Comparison of ENCODE assay signal across 17 cellular contexts in genomic region chr2:58701688-58702301, GRCh38.
DNase-seq lines count a peak whose midpoint lies in the region; ATAC-seq and TF ChIP-seq lines count a peak whose summit lies in the region.
"Had no signal": no experiment of that assay in that cellular context is flagged by ENCODE, and none has a peak within 500 bp of the region (broad histone marks: within the 10 kb centered on the region; RNA-seq: fewer than 3 reads in every experiment).

No MANE protein-coding gene starts in this region.

- no peak overlapping the region for H3K4me3 Mint-ChIP-seq in WTC11
- H3K4me3 Mint-ChIP-seq in activated T-cell treated with anti-CD3 and anti-CD28 coated beads, Interleukin-2, amount 50 U/mL, for 24 hours: no peak overlapping the region
- H3K4me3 Mint-ChIP-seq: activated naive CD8-positive, alpha-beta T cell; central memory CD8-positive, alpha-beta T cell; naive thymus-derived CD8-positive, alpha-beta T cell had no signal

- DNase-seq in CD1c-positive myeloid dendritic cell (ENCODE audit: extremely low spot score) (peak; percentile 71), astrocyte of the cerebellum (ENCODE audit: low read depth) (peak; percentile 5), WTC11 (ENCODE audit: low spot score) (no peak)
- no peak for DNase-seq in activated CD4-positive, CD25-positive, alpha-beta regulatory T cell treated with anti-CD3 and anti-CD28 coated beads, Interleukin-2, amount 50 U/mL, for 72 hours
- DNase-seq in activated naive CD4-positive, alpha-beta T cell treated with anti-CD3 and anti-CD28 coated beads, Interleukin-2, amount 50 U/mL, for 16 hours: no peak
- no peak for DNase-seq in activated T-cell treated with anti-CD3 and anti-CD28 coated beads, Interleukin-2, amount 50 U/mL, for 24 hours
- DNase-seq: activated CD4-positive, CD25-positive, alpha-beta regulatory T cell; activated CD8-positive, alpha-beta memory T cell treated with anti-CD3 and anti-CD28 coated beads, Interleukin-2, amount 50 U/mL, for 4 hours; heart left ventricle; left cardiac atrium; naive thymus-derived CD8-positive, alpha-beta T cell; stimulated activated CD8-positive, alpha-beta memory T cell treated with anti-CD3 and anti-CD28 coated beads, Interleukin-4, amount 100 ng/mL, for 48 hours had no signal

- ATAC-seq in GM19351 (IDR thresholded peaks at IDR 0.05; ENCODE audit: unreplicated experiment): peak; percentile 78
- peak; percentile 63 for ATAC-seq in HG03025 (IDR thresholded peaks at IDR 0.05; ENCODE audit: low FRiP score, unreplicated experiment)
- ATAC-seq in WTC11: no peak
- ATAC-seq: heart left ventricle; left cardiac atrium; naive thymus-derived CD8-positive, alpha-beta T cell had no signal

- POLR2A ChIA-PET in WTC11 (lab: Charles Lee): interaction anchor here (0.6 kb wide), 1 partner anchor 942 kb away, joined by 6 read pairs; no protein-coding TSS in a partner anchor

- H3K9me3 Mint-ChIP-seq in WTC11: no peaks in the 10 kb centered on the region
- H3K9me3 Mint-ChIP-seq in activated T-cell treated with anti-CD3 and anti-CD28 coated beads, Interleukin-2, amount 50 U/mL, for 24 hours: no peaks in the 10 kb centered on the region

- H3K36me3 Mint-ChIP-seq in WTC11: no peaks in the 10 kb centered on the region
- H3K36me3 Mint-ChIP-seq in activated T-cell treated with anti-CD3 and anti-CD28 coated beads, Interleukin-2, amount 50 U/mL, for 24 hours (ENCODE audit: low read depth): no peaks in the 10 kb centered on the region
- H3K36me3 Mint-ChIP-seq: activated naive CD8-positive, alpha-beta T cell; naive thymus-derived CD8-positive, alpha-beta T cell had no signal

- in situ Hi-C loops in astrocyte of the cerebellum (cut with HindIII; ENCODE audit: low sequenced_read_pairs): no loop called here

- H3K4me1 Mint-ChIP-seq in WTC11: peaks cover 11% of the 10 kb centered on the region
- H3K4me1 Mint-ChIP-seq in activated T-cell treated with anti-CD3 and anti-CD28 coated beads, Interleukin-2, amount 50 U/mL, for 24 hours (ENCODE audit: low read depth): no peaks in the 10 kb centered on the region
- H3K4me1 Mint-ChIP-seq: central memory CD8-positive, alpha-beta T cell; naive thymus-derived CD8-positive, alpha-beta T cell had no signal

- H3K27ac Mint-ChIP-seq in WTC11: no peak overlapping the region
- H3K27ac Mint-ChIP-seq in activated T-cell treated with anti-CD3 and anti-CD28 coated beads, Interleukin-2, amount 50 U/mL, for 24 hours: no peak overlapping the region
- H3K27ac Mint-ChIP-seq: activated naive CD8-positive, alpha-beta T cell; naive thymus-derived CD8-positive, alpha-beta T cell had no signal

- CTCF ChIA-PET in WTC11 (lab: Charles Lee): interaction anchor here (1.0 to 1.5 kb wide), 3 partner anchors 9 to 480 kb away, joined by 3 to 4 read pairs (median 3); no protein-coding TSS in a partner anchor

- H3K27me3 Mint-ChIP-seq in WTC11 (ENCODE audit: low read depth): no peaks in the 10 kb centered on the region
- no peaks in the 10 kb centered on the region for H3K27me3 Mint-ChIP-seq in activated T-cell treated with anti-CD3 and anti-CD28 coated beads, Interleukin-2, amount 50 U/mL, for 24 hours
- H3K27me3 Mint-ChIP-seq: central memory CD8-positive, alpha-beta T cell had no signal

- TF ChIP-seq CTCF in astrocyte of the cerebellum (IDR thresholded peaks at IDR 0.05; ENCODE audit: low read depth, low read length, missing control alignments) (no peak), WTC11 (IDR thresholded peaks at IDR 0.05) (no peak)

- no peak overlapping the region for H3K4me3 ChIP-seq in astrocyte of the cerebellum (ENCODE audit: low read depth, low read length)
- H3K4me3 ChIP-seq: heart left ventricle, tibial nerve had no signal

TF ChIP-seq in WTC11, 78 proteins besides CTCF, POLR2A, EP300 and RAD21 (continues in another document):
- TF ChIP-seq, protein P1, sequence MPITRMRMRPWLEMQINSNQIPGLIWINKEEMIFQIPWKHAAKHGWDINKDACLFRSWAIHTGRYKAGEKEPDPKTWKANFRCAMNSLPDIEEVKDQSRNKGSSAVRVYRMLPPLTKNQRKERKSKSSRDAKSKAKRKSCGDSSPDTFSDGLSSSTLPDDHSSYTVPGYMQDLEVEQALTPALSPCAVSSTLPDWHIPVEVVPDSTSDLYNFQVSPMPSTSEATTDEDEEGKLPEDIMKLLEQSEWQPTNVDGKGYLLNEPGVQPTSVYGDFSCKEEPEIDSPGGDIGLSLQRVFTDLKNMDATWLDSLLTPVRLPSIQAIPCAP (CRISPR knock-in tag; IDR thresholded peaks at IDR 0.05): no peak
- TF ChIP-seq ZMAT4 (CRISPR knock-in tag; IDR thresholded peaks at IDR 0.05) (no peak), MLX (CRISPR knock-in tag; IDR thresholded peaks at IDR 0.05) (no peak), ATF1 (CRISPR knock-in tag; IDR thresholded peaks at IDR 0.05) (no peak), AFF4 (CRISPR knock-in tag; IDR thresholded peaks at IDR 0.05; ENCODE audit: borderline replicate concordance) (no peak), GRHL2 (CRISPR knock-in tag; IDR thresholded peaks at IDR 0.05; ENCODE audit: insufficient replicate concordance, severe bottlenecking) (no peak), RELA (CRISPR knock-in tag; IDR thresholded peaks at IDR 0.05; ENCODE audit: borderline replicate concordance) (no peak), USF2 (CRISPR knock-in tag; IDR thresholded peaks at IDR 0.05) (no peak), ZNF263 (CRISPR knock-in tag; IDR thresholded peaks at IDR 0.05; ENCODE audit: low read depth) (no peak), ZNF232 (CRISPR knock-in tag; IDR thresholded peaks at IDR 0.05) (no peak)
- TF ChIP-seq, protein P2, sequence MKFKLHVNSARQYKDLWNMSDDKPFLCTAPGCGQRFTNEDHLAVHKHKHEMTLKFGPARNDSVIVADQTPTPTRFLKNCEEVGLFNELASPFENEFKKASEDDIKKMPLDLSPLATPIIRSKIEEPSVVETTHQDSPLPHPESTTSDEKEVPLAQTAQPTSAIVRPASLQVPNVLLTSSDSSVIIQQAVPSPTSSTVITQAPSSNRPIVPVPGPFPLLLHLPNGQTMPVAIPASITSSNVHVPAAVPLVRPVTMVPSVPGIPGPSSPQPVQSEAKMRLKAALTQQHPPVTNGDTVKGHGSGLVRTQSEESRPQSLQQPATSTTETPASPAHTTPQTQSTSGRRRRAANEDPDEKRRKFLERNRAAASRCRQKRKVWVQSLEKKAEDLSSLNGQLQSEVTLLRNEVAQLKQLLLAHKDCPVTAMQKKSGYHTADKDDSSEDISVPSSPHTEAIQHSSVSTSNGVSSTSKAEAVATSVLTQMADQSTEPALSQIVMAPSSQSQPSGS (CRISPR knock-in tag; IDR thresholded peaks at IDR 0.05; ENCODE audit: borderline replicate concordance, low read depth): no peak
- TF ChIP-seq, protein P3, sequence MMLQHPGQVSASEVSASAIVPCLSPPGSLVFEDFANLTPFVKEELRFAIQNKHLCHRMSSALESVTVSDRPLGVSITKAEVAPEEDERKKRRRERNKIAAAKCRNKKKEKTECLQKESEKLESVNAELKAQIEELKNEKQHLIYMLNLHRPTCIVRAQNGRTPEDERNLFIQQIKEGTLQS (CRISPR knock-in tag; conservative IDR thresholded peaks at IDR 0.05): no peak

Comparison
In these comparisons a context has a peak if more than half of its experiments do, and no peak if none do; other contexts are left out.
1. DNase-seq: peak in CD1c-positive myeloid dendritic cell (single experiment) and astrocyte of the cerebellum (single experiment); none in activated CD4-positive, CD25-positive, alpha-beta regulatory T cell treated with anti-CD3 and anti-CD28 coated beads, Interleukin-2, amount 50 U/mL, for 72 hours (single experiment), WTC11 (single experiment), activated naive CD4-positive, alpha-beta T cell treated with anti-CD3 and anti-CD28 coated beads, Interleukin-2, amount 50 U/mL, for 16 hours (single experiment) and activated T-cell treated with anti-CD3 and anti-CD28 coated beads, Interleukin-2, amount 50 U/mL, for 24 hours (single experiment).